24 cellular contexts compared by ENCODE assay signal in the genomic region with DNA sequence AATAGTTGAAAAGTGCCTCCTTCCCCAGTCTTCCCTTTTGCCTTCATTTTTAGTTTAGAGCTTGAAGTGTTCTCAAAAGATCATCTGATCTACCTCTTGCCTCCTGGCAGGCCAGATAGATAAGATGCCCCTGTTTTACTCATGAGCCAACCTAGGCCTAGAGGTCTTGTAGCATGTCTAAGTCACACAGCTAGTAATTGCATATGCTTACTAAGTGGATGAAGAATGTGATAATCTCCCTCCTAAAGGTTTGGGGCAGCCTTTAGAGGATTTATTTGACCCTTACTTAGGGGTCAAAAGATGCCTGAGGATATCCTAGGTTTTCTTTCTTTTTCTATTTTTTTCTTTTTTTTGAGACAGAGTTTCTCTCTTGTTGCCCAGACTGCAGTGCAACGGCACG. TPM values are rescaled to one million over a fixed set of nuclear protein-coding genes. Genes with fewer than 3 reads are reported as not detected.
DNase-seq lines count a peak whose midpoint lies in the region; ATAC-seq and TF ChIP-seq lines count a peak whose summit lies in the region.
"Had no signal": no experiment of that assay in that cellular context is flagged by ENCODE, and none has a peak within 500 bp of the region (broad histone marks: within the 10 kb centered on the region; RNA-seq: fewer than 3 reads in every experiment).

No MANE protein-coding gene starts in this region.

- no peak for TF ChIP-seq CTCF in MCF 10A (IDR thresholded peaks at IDR 0.05; ENCODE audit: unreplicated experiment)
- TF ChIP-seq CTCF in breast epithelium (IDR thresholded peaks at IDR 0.05): no peak
- no peak for TF ChIP-seq CTCF in WTC11 (IDR thresholded peaks at IDR 0.05)
- TF ChIP-seq CTCF in hepatocyte (IDR thresholded peaks at IDR 0.05; ENCODE audit: poor library complexity): no peak
- no peak for TF ChIP-seq CTCF in type B pancreatic cell (conservative IDR thresholded peaks at IDR 0.05)
- no peak for TF ChIP-seq CTCF in tibial artery (IDR thresholded peaks at IDR 0.05)
- TF ChIP-seq CTCF in GM10266 (IDR thresholded peaks at IDR 0.05; ENCODE audit: control insufficient read depth, insufficient read depth, low read depth, missing control alignments): no peak

- intact Hi-C loops in MCF 10A (cut with micrococcal nuclease): no loop called here
- intact Hi-C loops in breast epithelium (cut with DNase I; ENCODE audit: low total_unique reads): no loop called here
- intact Hi-C loops in tibial artery (cut with DNase I; ENCODE audit: low total_unique reads): no loop called here

- H3K79me2 ChIP-seq in hepatocyte: no peaks in the 10 kb centered on the region

- 95% methylated on average over 2 of the region's 2 CpGs for WGBS in hepatocyte (ENCODE audit: low lambda C conversion rate, missing lambda C conversion rate)

- POLR2A ChIA-PET in MCF 10A (lab: Yijun Ruan, JAX) (interaction anchor here (0.9 to 5.7 kb wide), 9 partner anchors 8 to 54 kb away, joined by 3 to 216 read pairs (median 7); no protein-coding TSS in a partner anchor), WTC11 (lab: Charles Lee) (no interaction called here)

- H3K27ac ChIP-seq in breast epithelium (no peak overlapping the region), hepatocyte (no peak overlapping the region), tibial artery (no peak overlapping the region)
- H3K27ac ChIP-seq: neutrophil, Peyer's patch, uterus, VCaP had no signal

- H3K4me3 ChIP-seq in breast epithelium: peak overlapping the region in 1 of 3 donors; percentile 22
- no peak overlapping the region for H3K4me3 ChIP-seq in hepatocyte
- no peak overlapping the region for H3K4me3 ChIP-seq in tibial artery

- H3K4me3 Mint-ChIP-seq in MCF 10A (ENCODE audit: unreplicated experiment) (peak overlapping the region; percentile 90), WTC11 (peak overlapping the region; percentile 63), type B pancreatic cell (peak overlapping the region; percentile 82)
- H3K4me3 Mint-ChIP-seq: central memory CD8-positive, alpha-beta T cell had no signal

- no peak for TF ChIP-seq POLR2A in breast epithelium (IDR thresholded peaks at IDR 0.05)

- no peak overlapping the region for H2AFZ ChIP-seq in hepatocyte

- ATAC-seq in WTC11 (no peak), HG03097 (IDR thresholded peaks at IDR 0.05; ENCODE audit: low FRiP score, unreplicated experiment) (no peak)

- peak overlapping the region; percentile 98 for H3K4me2 ChIP-seq in hepatocyte

- CTCF ChIA-PET in MCF 10A (lab: Yijun Ruan, JAX): interaction anchor here (0.9 to 4.7 kb wide), 7 partner anchors 11 to 54 kb away, joined by 3 to 41 read pairs (median 5); no protein-coding TSS in a partner anchor
- CTCF ChIA-PET in WTC11 (lab: Charles Lee): interaction anchor here (1.8 to 5.0 kb wide), 2 partner anchors 21 to 55 kb away, joined by 8 to 45 read pairs; no protein-coding TSS in a partner anchor

- H3K27me3 ChIP-seq in breast epithelium (no peaks in the 10 kb centered on the region), hepatocyte (peaks cover 3% of the 10 kb centered on the region), tibial artery (peaks cover 0 to 29% of the 10 kb centered on the region in 2 donors)
- H3K27me3 ChIP-seq: Peyer's patch, uterus had no signal

- peaks cover 17% of the 10 kb centered on the region for H3K36me3 Mint-ChIP-seq in MCF 10A (ENCODE audit: insufficient read depth, unreplicated experiment)
- H3K36me3 Mint-ChIP-seq in WTC11: peaks cover 27% of the 10 kb centered on the region
- peaks cover 5% of the 10 kb centered on the region for H3K36me3 Mint-ChIP-seq in type B pancreatic cell
- H3K36me3 Mint-ChIP-seq: CD4-positive, CD25-positive, alpha-beta regulatory T cell had no signal

- H3K9me2 ChIP-seq in hepatocyte (replicated peaks; ENCODE audit: insufficient read depth): no peaks in the 10 kb centered on the region

- H3K9me3 Mint-ChIP-seq in MCF 10A (ENCODE audit: unreplicated experiment) (no peaks in the 10 kb centered on the region), WTC11 (no peaks in the 10 kb centered on the region), type B pancreatic cell (peaks cover 5% of the 10 kb centered on the region)
- H3K9me3 Mint-ChIP-seq: activated T-helper 1 cell treated with anti-CD3 and anti-CD28 coated beads, Interleukin-12 subunit alpha, Interleukin-12 subunit beta, Interleukin-2, Interleukin-4 antibody, amounts not matched to agents 30 ng/mL and 10 ng/mL and 1 ng/mL, durations not matched to agents 14 hours and 24 hours and 36 hours; central memory CD8-positive, alpha-beta T cell; stimulated activated naive CD8-positive, alpha-beta T cell treated with anti-CD3 and anti-CD28 coated beads, Interleukin-15, Interleukin-2, amounts not matched to agents 100 ng/mL and 50 ng/mL, for 24 hours had no signal

- H3K9me3 ChIP-seq in breast epithelium (no peaks in the 10 kb centered on the region), hepatocyte (ENCODE audit: low read depth) (no peaks in the 10 kb centered on the region), tibial artery (no peaks in the 10 kb centered on the region)
- H3K9me3 ChIP-seq: neutrophil, Peyer's patch, uterus had no signal

- no peaks in the 10 kb centered on the region for H4K20me1 ChIP-seq in hepatocyte (ENCODE audit: insufficient read depth, poor library complexity, severe bottlenecking)

- DNase-seq in MCF 10A (ENCODE audit: unreplicated experiment) (peak; percentile 23), breast epithelium (ENCODE audit: low spot score in 2 of 2) (no peak), WTC11 (ENCODE audit: low spot score) (no peak), hepatocyte (ENCODE audit: low spot score) (no peak), type B pancreatic cell (ENCODE audit: extremely low spot score, unreplicated experiment) (no peak), tibial artery (no peak), GM10266 (ENCODE audit: extremely low spot score) (no peak)
- DNase-seq: CD4-positive, CD25-positive, alpha-beta regulatory T cell; DND-41; islet precursor cell; mesenchymal stem cell; NCI-H2029 treated with DMSO at 0.1 percent for 48 hours; NCI-H524 treated with DMSO at 0.1 percent for 48 hours; Peyer's patch; retina; stimulated activated CD4-positive, alpha-beta T cell treated with anti-CD3 and anti-CD28 coated beads, Interleukin-15, amount 100 ng/mL, for 24 hours; uterus had no signal

- peak overlapping the region; percentile 77 for H3K27ac Mint-ChIP-seq in MCF 10A (ENCODE audit: low read depth, unreplicated experiment)
- no peak overlapping the region for H3K27ac Mint-ChIP-seq in WTC11
- no peak overlapping the region for H3K27ac Mint-ChIP-seq in type B pancreatic cell
- H3K27ac Mint-ChIP-seq: activated T-helper 1 cell treated with anti-CD3 and anti-CD28 coated beads, Interleukin-12 subunit alpha, Interleukin-12 subunit beta, Interleukin-2, Interleukin-4 antibody, amounts not matched to agents 30 ng/mL and 10 ng/mL and 1 ng/mL, durations not matched to agents 14 hours and 24 hours and 36 hours; CD4-positive, CD25-positive, alpha-beta regulatory T cell; stimulated activated naive CD8-positive, alpha-beta T cell treated with anti-CD3 and anti-CD28 coated beads, Interleukin-15, Interleukin-2, amounts not matched to agents 100 ng/mL and 50 ng/mL, for 24 hours had no signal

- no TSS peak for BruUV-seq in MCF 10A (replicated peaks; lab: Mats Ljungman, UMichigan)

- H3K4me1 Mint-ChIP-seq in MCF 10A (ENCODE audit: insufficient read depth, unreplicated experiment): peaks cover 32% of the 10 kb centered on the region
- peaks cover 59% of the 10 kb centered on the region for H3K4me1 Mint-ChIP-seq in WTC11
- peaks cover 26% of the 10 kb centered on the region for H3K4me1 Mint-ChIP-seq in type B pancreatic cell (ENCODE audit: unreplicated experiment)

- H3K36me3 ChIP-seq in breast epithelium (no peaks in the 10 kb centered on the region), hepatocyte (replicated peaks; ENCODE audit: insufficient read depth, low read depth) (no peaks in the 10 kb centered on the region), tibial artery (no peaks in the 10 kb centered on the region)
- H3K36me3 ChIP-seq: neutrophil, Peyer's patch, uterus had no signal

- H3K27me3 Mint-ChIP-seq in MCF 10A (ENCODE audit: insufficient read depth, unreplicated experiment): no peaks in the 10 kb centered on the region
- peaks cover 85% of the 10 kb centered on the region for H3K27me3 Mint-ChIP-seq in WTC11 (ENCODE audit: low read depth)
- peaks cover 33% of the 10 kb centered on the region for H3K27me3 Mint-ChIP-seq in type B pancreatic cell

- H3K4me1 ChIP-seq in breast epithelium: no peaks in the 10 kb centered on the region
- peaks cover 3% of the 10 kb centered on the region for H3K4me1 ChIP-seq in hepatocyte (ENCODE audit: insufficient read depth)
- H3K4me1 ChIP-seq in tibial artery: peaks cover 0 to 23% (median 15%) of the 10 kb centered on the region in 4 donors
- H3K4me1 ChIP-seq: uterus had no signal

TF ChIP-seq in WTC11, 78 proteins besides CTCF, POLR2A, EP300 and RAD21 (continues in another document):
- TF ChIP-seq TEAD1 (CRISPR knock-in tag; IDR thresholded peaks at IDR 0.05): no peak
- TF ChIP-seq, protein P1, sequence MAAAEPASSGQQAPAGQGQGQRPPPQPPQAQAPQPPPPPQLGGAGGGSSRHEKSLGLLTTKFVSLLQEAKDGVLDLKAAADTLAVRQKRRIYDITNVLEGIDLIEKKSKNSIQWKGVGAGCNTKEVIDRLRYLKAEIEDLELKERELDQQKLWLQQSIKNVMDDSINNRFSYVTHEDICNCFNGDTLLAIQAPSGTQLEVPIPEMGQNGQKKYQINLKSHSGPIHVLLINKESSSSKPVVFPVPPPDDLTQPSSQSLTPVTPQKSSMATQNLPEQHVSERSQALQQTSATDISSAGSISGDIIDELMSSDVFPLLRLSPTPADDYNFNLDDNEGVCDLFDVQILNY (CRISPR knock-in tag; IDR thresholded peaks at IDR 0.05): no peak
- no peak for TF ChIP-seq PREB (CRISPR knock-in tag; IDR thresholded peaks at IDR 0.05; ENCODE audit: borderline replicate concordance)

RNA-seq across cellular contexts. Expression of gene C6orf141, which starts 2.1 kb away (rescaled TPM):
- total RNA-seq in MCF 10A (2022): 29.9 and 37.0 TPM in 2 replicates
- total RNA-seq in breast epithelium: 10 to 100 TPM in 1 of 3 donors, 1 to 10 TPM in 2; 6.1 to 25.9 (median 9.4) TPM
- total RNA-seq in WTC11 (2021): 6.5 to 14.4 TPM (median 8.2 TPM) in 3 replicates
- total RNA-seq in hepatocyte: 1.7 and 2.9 TPM in 2 replicates
- polyA plus RNA-seq in hepatocyte: 4.2 and 4.5 TPM in 2 replicates
- 9.5 and 19.2 TPM in 2 replicates for total RNA-seq in type B pancreatic cell (ENCODE audit: low replicate concordance)
- total RNA-seq: activated T-helper 1 cell treated with anti-CD3 and anti-CD28 coated beads, Interleukin-12 subunit alpha, Interleukin-12 subunit beta, Interleukin-2, Interleukin-4 antibody, amounts not matched to agents 30 ng/mL and 10 ng/mL and 1 ng/mL, durations not matched to agents 14 hours and 24 hours and 36 hours; CD4-positive, CD25-positive, alpha-beta regulatory T cell had no signal
- polyA plus RNA-seq: CD4-positive, CD25-positive, alpha-beta regulatory T cell had no signal

RNA-seq across cellular contexts. Expression of gene GLYATL3, which starts 52.9 kb away (rescaled TPM):
- total RNA-seq in MCF 10A (2022): not detected in 2 replicates
- total RNA-seq in breast epithelium: not detected
- total RNA-seq in WTC11 (2021): not detected in 3 replicates
- 0.64 TPM in 1 of 2 replicates, not detected in the other for total RNA-seq in hepatocyte
- not detected in 2 replicates for polyA plus RNA-seq in hepatocyte
- total RNA-seq in type B pancreatic cell (ENCODE audit: low replicate concordance): 0.50 TPM in 1 of 2 replicates, not detected in the other
- total RNA-seq: A172; activated T-helper 1 cell treated with anti-CD3 and anti-CD28 coated beads, Interleukin-12 subunit alpha, Interleukin-12 subunit beta, Interleukin-2, Interleukin-4 antibody, amounts not matched to agents 30 ng/mL and 10 ng/mL and 1 ng/mL, durations not matched to agents 14 hours and 24 hours and 36 hours; CD4-positive, CD25-positive, alpha-beta regulatory T cell; Peyer's patch; uterus had no signal
- polyA plus RNA-seq: CD4-positive, CD25-positive, alpha-beta regulatory T cell had no signal
